8 cellular contexts compared by ENCODE assay signal in the genomic region with DNA sequence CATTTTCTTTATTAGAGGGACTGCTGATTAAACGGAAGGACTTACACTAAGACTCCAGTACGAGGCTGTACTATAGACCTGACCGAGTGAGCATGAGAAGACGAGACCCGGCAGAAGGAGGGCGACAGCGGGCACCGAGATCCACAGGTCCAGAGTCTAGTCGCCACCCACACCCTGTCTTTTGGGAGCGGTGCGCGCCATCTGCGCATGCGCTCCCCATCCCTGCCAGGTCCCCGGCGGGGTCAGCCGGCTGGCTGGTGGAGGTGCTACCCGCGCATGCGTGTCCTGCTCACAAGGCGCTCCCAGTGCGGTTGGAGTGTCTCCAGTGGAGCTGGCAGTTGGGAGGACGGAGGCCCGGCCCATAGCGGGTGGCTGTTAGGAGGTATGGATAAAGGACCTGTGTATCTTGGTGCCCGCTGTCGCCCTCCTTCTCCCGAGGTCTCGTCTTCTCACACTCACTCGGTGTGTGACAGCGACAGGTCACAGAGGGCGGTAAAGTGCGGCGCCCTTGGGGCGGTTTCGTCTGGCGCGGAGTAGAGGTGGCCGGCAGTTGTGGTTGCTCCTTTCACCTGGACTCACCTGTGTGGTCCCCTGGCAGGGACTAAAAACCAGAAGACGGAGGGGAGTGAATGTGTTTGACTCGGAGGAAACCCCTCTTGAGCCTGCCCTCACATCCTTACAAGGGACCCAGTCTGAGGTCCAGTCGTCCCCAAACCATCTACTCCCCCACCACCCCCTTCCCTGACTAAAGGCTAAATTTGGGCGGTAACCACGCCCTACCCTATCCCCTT.
DNase-seq lines count a peak whose midpoint lies in the region; ATAC-seq lines count a peak whose summit lies in the region.

No MANE protein-coding gene starts in this region.

- H3K27me3 Mint-ChIP-seq in memory B cell = peaks cover 2% of the 10 kb centered on the region

- peak overlapping the region; percentile 62 for H2AFZ ChIP-seq in ACC112 (ENCODE audit: low read length, unreplicated experiment)

- peak overlapping the region; percentile 83 for H3K4me3 Mint-ChIP-seq in memory B cell

- H3K9me3 Mint-ChIP-seq in memory B cell = no peaks in the 10 kb centered on the region

- H3K36me3 Mint-ChIP-seq in memory B cell = no peaks in the 10 kb centered on the region

- H3K27ac Mint-ChIP-seq in memory B cell = no peak overlapping the region

- no peaks in the 10 kb centered on the region for H3K27me3 ChIP-seq in ACC112 (ENCODE audit: insufficient read depth, low read length)

- H3K4me3 ChIP-seq in ACC112 (ENCODE audit: low read depth, low read length) = peak overlapping the region; percentile 74

- DNase-seq in NCI-H526 treated with DMSO at 0.1 percent for 48 hours (lab: John Stamatoyannopoulos, UW) (peak; percentile 41), memory B cell (ENCODE audit: low spot score in 2 of 2) (peak; percentile 49 to 54)
- DNase-seq in activated CD8-positive, alpha-beta memory T cell treated with anti-CD3 and anti-CD28 coated beads for 1 hour (ENCODE audit: extremely low read depth in 1 of 2, low read depth in 1 of 2) = peak; percentile 25 to 54
- peak; percentile 55 for DNase-seq in effector CD4-positive, alpha-beta T cell
- DNase-seq in stimulated activated CD8-positive, alpha-beta memory T cell treated with anti-CD3 and anti-CD28 coated beads, Interleukin-12 subunit alpha, Interleukin-12 subunit beta, amount 100 ng/mL, for 1 hour (ENCODE audit: low read depth) = peak; percentile 47

- peaks cover 6% of the 10 kb centered on the region for H3K4me1 ChIP-seq in ACC112 (ENCODE audit: control insufficient read depth, insufficient read depth, low read length, unreplicated experiment)

- peaks cover 3% of the 10 kb centered on the region for H3K4me1 Mint-ChIP-seq in memory B cell

- H3K27ac ChIP-seq in ACC112 (ENCODE audit: low read depth, low read length) = no peak overlapping the region

- no peaks in the 10 kb centered on the region for H3K79me2 ChIP-seq in ACC112 (ENCODE audit: control insufficient read depth, insufficient read depth, low read length, unreplicated experiment)

- H3K36me3 ChIP-seq in ACC112 (ENCODE audit: insufficient read depth, low read length) = no peaks in the 10 kb centered on the region

- ATAC-seq in GM19025 (IDR thresholded peaks at IDR 0.05; ENCODE audit: low read depth, unreplicated experiment) = peak; percentile 88
- peak; percentile 83 for ATAC-seq in HG03439 (IDR thresholded peaks at IDR 0.05; ENCODE audit: unreplicated experiment)
- ATAC-seq in memory B cell (ENCODE audit: low read depth) = peak; percentile 78
